Comparison of ENCODE assay signal across 13 cellular contexts in the genomic region with DNA sequence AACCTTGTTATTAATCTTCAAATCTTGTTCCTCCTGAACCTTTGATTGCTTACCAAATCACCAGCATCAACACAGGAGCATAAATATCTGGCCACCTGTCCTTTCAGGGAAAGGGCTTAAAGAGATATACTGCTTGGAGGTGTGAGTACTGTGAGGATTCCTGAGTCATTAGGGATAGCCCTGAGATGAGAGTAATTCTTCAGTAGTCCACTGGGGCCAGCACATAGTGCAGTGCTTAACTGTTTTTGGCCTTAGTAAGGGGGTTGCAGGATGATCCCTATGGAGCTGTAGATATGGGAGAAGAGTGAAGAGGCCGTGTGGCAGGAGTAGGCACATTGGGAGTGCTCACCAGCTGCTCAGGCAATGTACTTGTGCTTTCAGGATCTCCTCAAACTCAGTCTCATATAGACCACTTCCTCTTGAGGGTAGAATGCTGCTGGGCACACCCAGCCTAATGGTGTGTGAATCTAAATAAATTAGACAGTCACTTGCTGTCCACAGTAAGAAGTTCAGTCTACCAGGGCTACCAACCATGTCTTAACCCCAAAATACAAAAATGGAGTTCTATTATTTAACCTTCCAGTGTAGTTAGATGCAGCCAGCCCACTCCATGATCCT. TPM values are rescaled to one million over a fixed set of nuclear protein-coding genes. Genes with fewer than 3 reads are reported as not detected.
A peak's percentile ranks its signal among the peaks of the same experiment; 100 is the strongest.
DNase-seq lines count a peak whose midpoint lies in the region; ATAC-seq and FAIRE-seq lines count a peak whose summit lies in the region.
"Had no signal": no experiment of that assay in that cellular context is flagged by ENCODE, and none has a peak within 500 bp of the region (broad histone marks: within the 10 kb centered on the region; RNA-seq: fewer than 3 reads in every experiment).

No MANE protein-coding gene starts in this region.

- H3K56ac ChIP-seq in mesendoderm (ENCODE audit: low read length) = no peak overlapping the region

- no peaks in the 10 kb centered on the region for H3K79me2 ChIP-seq in mesendoderm (ENCODE audit: control insufficient read depth, insufficient read depth, low read length)

- H3K27me3 ChIP-seq in mesendoderm (ENCODE audit: insufficient read depth, low read length, poor library complexity) = no peaks in the 10 kb centered on the region
- H3K27me3 ChIP-seq: pancreas had no signal

- no peak overlapping the region for H3K4ac ChIP-seq in mesendoderm (ENCODE audit: low read depth, low read length)

- no peaks in the 10 kb centered on the region for H3K4me1 ChIP-seq in mesendoderm (ENCODE audit: control insufficient read depth, low read depth, low read length)
- H3K4me1 ChIP-seq: pancreas had no signal

- H3K18ac ChIP-seq in mesendoderm (ENCODE audit: low read length) = no peak overlapping the region

- no peak overlapping the region for H2BK120ac ChIP-seq in mesendoderm (ENCODE audit: low read depth, low read length)

- peak; percentile 98 for ATAC-seq in GM18907 (IDR thresholded peaks at IDR 0.05; ENCODE audit: unreplicated experiment)
- ATAC-seq in GM21786 (IDR thresholded peaks at IDR 0.05; ENCODE audit: unreplicated experiment) = peak; percentile 97
- peak; percentile 82 for ATAC-seq in HG03442 (IDR thresholded peaks at IDR 0.05; ENCODE audit: unreplicated experiment)
- ATAC-seq: pancreas had no signal

- no peak overlapping the region for H3K9ac ChIP-seq in mesendoderm (ENCODE audit: low read length)

- H3K4me2 ChIP-seq in mesendoderm (ENCODE audit: low read length) = no peak overlapping the region

- no peak overlapping the region for H2BK15ac ChIP-seq in mesendoderm (replicated peaks; ENCODE audit: low read depth)

- no peak overlapping the region for H4K5ac ChIP-seq in mesendoderm (ENCODE audit: low read length)

- H3K79me1 ChIP-seq in mesendoderm (ENCODE audit: low read length) = no peaks in the 10 kb centered on the region

- WGBS in mesendoderm (ENCODE audit: extremely low coverage, insufficient coverage, low lambda C conversion rate) = no CpG with 5 or more reads among the region's 1 CpG

- no peak overlapping the region for H2AK5ac ChIP-seq in mesendoderm (ENCODE audit: low read length)

- no peak overlapping the region for H2BK5ac ChIP-seq in mesendoderm (ENCODE audit: low read length)

- no peak overlapping the region for H3K4me3 ChIP-seq in mesendoderm (ENCODE audit: low read length)
- H3K4me3 ChIP-seq: pancreas had no signal

- no peaks in the 10 kb centered on the region for H3K36me3 ChIP-seq in mesendoderm (ENCODE audit: control insufficient read depth, insufficient read depth, low read length)
- H3K36me3 ChIP-seq: pancreas had no signal

- no peak for FAIRE-seq in frontal cortex (lab: Jason Lieb, UNC)
- FAIRE-seq: pancreas had no signal

- DNase-seq in mesendoderm (peak; percentile 47), substantia nigra (lab: John Stamatoyannopoulos, UW) (no peak), NCI-H1105 treated with DMSO at 0.1 percent for 48 hours (lab: John Stamatoyannopoulos, UW) (no peak), frontal cortex (ENCODE audit: low spot score in 2 of 2) (no peak)
- DNase-seq in stimulated activated CD4-positive, alpha-beta T cell treated with anti-CD3 and anti-CD28 coated beads, Interleukin-4, amount 100 ng/mL, for 24 hours = no peak
- DNase-seq: activated naive CD4-positive, alpha-beta T cell treated with anti-CD3 and anti-CD28 coated beads, Interleukin-2, amount 50 U/mL, for 16 hours; DMS79 treated with DMSO at 0.1 percent for 48 hours; NCI-H524 treated with DMSO at 0.1 percent for 48 hours; pancreas; T1000 had no signal

- H3K27ac ChIP-seq in mesendoderm (ENCODE audit: low read depth, low read length) (no peak overlapping the region), substantia nigra (ENCODE audit: low read depth, low read length, poor library complexity, severe bottlenecking) (no peak overlapping the region)
- H3K27ac ChIP-seq: pancreas had no signal

- no peak overlapping the region for H3K23ac ChIP-seq in mesendoderm (ENCODE audit: low read length)

- H4K8ac ChIP-seq in mesendoderm (ENCODE audit: low read depth, low read length) = no peak overlapping the region

RNA-seq across cellular contexts. Expression of a gene that starts 26.5 kb away (rescaled TPM):
- polyA plus RNA-seq in mesendoderm (2013, experiment 1 of 2) = 0.08 TPM
- polyA plus RNA-seq in mesendoderm (2013, experiment 2 of 2) = 0.14 TPM
- total RNA-seq in frontal cortex = not detected
- polyA plus RNA-seq: pancreas had no signal
